31 cellular contexts compared by ENCODE assay signal in genomic region chr2:62229082-62229620, GRCh38. TPM values are rescaled to one million over a fixed set of nuclear protein-coding genes. Genes with fewer than 3 reads are reported as not detected.
A peak's percentile ranks its signal among the peaks of the same experiment; 100 is the strongest.
DNase-seq lines count a peak whose midpoint lies in the region; ATAC-seq lines count a peak whose summit lies in the region.
"Had no signal": no experiment of that assay in that cellular context is flagged by ENCODE, and none has a peak within 500 bp of the region (broad histone marks: within the 10 kb centered on the region; RNA-seq: fewer than 3 reads in every experiment).

No MANE protein-coding gene starts in this region.

- no peaks in the 10 kb centered on the region for H3K27me3 Mint-ChIP-seq in activated naive CD4-positive, alpha-beta T cell treated with anti-CD3 and anti-CD28 coated beads, Interleukin-2, amount 50 U/mL, for 24 hours
- no peaks in the 10 kb centered on the region for H3K27me3 Mint-ChIP-seq in CD8-positive, alpha-beta memory T cell
- H3K27me3 Mint-ChIP-seq in central memory CD8-positive, alpha-beta T cell, result no peaks in the 10 kb centered on the region
- H3K27me3 Mint-ChIP-seq: activated naive CD4-positive, alpha-beta T cell treated with anti-CD3 and anti-CD28 coated beads, Interleukin-2, amount 10 ng/mL, durations not matched to agents 7 days and 5 days; activated T-helper 17 cell treated with anti-CD3 and anti-CD28 coated beads, Interleukin-2, amount 50 U/mL, for 72 hours; B cell; T-helper 17 cell had no signal

- H3K4me3 Mint-ChIP-seq in activated naive CD4-positive, alpha-beta T cell treated with anti-CD3 and anti-CD28 coated beads, Interleukin-2, amount 50 U/mL, for 24 hours, result no peak overlapping the region
- H3K4me3 Mint-ChIP-seq in CD8-positive, alpha-beta memory T cell, result no peak overlapping the region
- no peak overlapping the region for H3K4me3 Mint-ChIP-seq in central memory CD8-positive, alpha-beta T cell
- H3K4me3 Mint-ChIP-seq: activated naive CD4-positive, alpha-beta T cell treated with anti-CD3 and anti-CD28 coated beads, Interleukin-2, amount 10 ng/mL, durations not matched to agents 7 days and 5 days; activated T-helper 17 cell treated with anti-CD3 and anti-CD28 coated beads, Interleukin-2, amount 50 U/mL, for 72 hours; B cell; GM23338; T-helper 17 cell had no signal

- DNase-seq in activated naive CD4-positive, alpha-beta T cell treated with anti-CD3 and anti-CD28 coated beads, Interleukin-2, amount 50 U/mL, for 72 hours (ENCODE audit: low spot score in 2 of 2), result no peak
- no peak for DNase-seq in CD8-positive, alpha-beta memory T cell
- DNase-seq in central memory CD8-positive, alpha-beta T cell (ENCODE audit: low spot score in 2 of 2), result no peak
- DNase-seq in lung microvascular endothelial cell (ENCODE audit: low read depth in 2 of 2), result peak; percentile 13 to 69
- DNase-seq: activated CD4-positive, alpha-beta T cell treated with anti-CD3 and anti-CD28 coated beads, Interleukin-2, amount 50 U/mL, for 4 hours; activated naive CD4-positive, alpha-beta T cell treated with anti-CD3 and anti-CD28 coated beads, Interleukin-2, amount 10 ng/mL, durations not matched to agents 7 days and 5 days; aorta; colonic mucosa; effector memory CD4-positive, alpha-beta T cell; islet precursor cell; left ventricle myocardium inferior; mesendoderm; NCI-H1436; NCI-H2081 treated with DMSO at 0.1 percent for 48 hours; NCI-H226; NCI-H69; SK-N-SH; stimulated activated naive CD8-positive, alpha-beta T cell treated with anti-CD3 and anti-CD28 coated beads, Interleukin-15, Interleukin-2, amounts not matched to agents 100 U/mL and 50 U/mL, for 24 hours; T-helper 17 cell had no signal

- CTCF ChIA-PET in CD8-positive, alpha-beta memory T cell (lab: Charles Lee), result interaction anchor here (1.0 kb wide), 1 partner anchor 32 kb away, joined by 3 read pairs; no protein-coding TSS in a partner anchor

- no peaks in the 10 kb centered on the region for H3K9me3 Mint-ChIP-seq in activated naive CD4-positive, alpha-beta T cell treated with anti-CD3 and anti-CD28 coated beads, Interleukin-2, amount 50 U/mL, for 24 hours
- no peaks in the 10 kb centered on the region for H3K9me3 Mint-ChIP-seq in activated naive CD4-positive, alpha-beta T cell treated with anti-CD3 and anti-CD28 coated beads, Interleukin-2, amount 50 U/mL, for 72 hours
- no peaks in the 10 kb centered on the region for H3K9me3 Mint-ChIP-seq in CD8-positive, alpha-beta memory T cell
- no peaks in the 10 kb centered on the region for H3K9me3 Mint-ChIP-seq in central memory CD8-positive, alpha-beta T cell
- H3K9me3 Mint-ChIP-seq: activated naive CD4-positive, alpha-beta T cell treated with anti-CD3 and anti-CD28 coated beads, Interleukin-2, amount 10 ng/mL, durations not matched to agents 7 days and 5 days; activated T-helper 17 cell treated with anti-CD3 and anti-CD28 coated beads, Interleukin-2, amount 50 U/mL, for 72 hours had no signal

- no peaks in the 10 kb centered on the region for H3K36me3 ChIP-seq in CD8-positive, alpha-beta memory T cell (ENCODE audit: insufficient read depth, low read length)
- H3K36me3 ChIP-seq: colonic mucosa had no signal

- peak overlapping the region; percentile 90 for H3K27ac Mint-ChIP-seq in activated naive CD4-positive, alpha-beta T cell treated with anti-CD3 and anti-CD28 coated beads, Interleukin-2, amount 50 U/mL, for 24 hours
- H3K27ac Mint-ChIP-seq in activated naive CD4-positive, alpha-beta T cell treated with anti-CD3 and anti-CD28 coated beads, Interleukin-2, amount 50 U/mL, for 72 hours, result no peak overlapping the region
- H3K27ac Mint-ChIP-seq in CD8-positive, alpha-beta memory T cell, result peak overlapping the region in 7 of 8 donors; percentile 3 to 91 (median 22)
- H3K27ac Mint-ChIP-seq in central memory CD8-positive, alpha-beta T cell (ENCODE audit: low read depth), result peak overlapping the region; percentile 12
- H3K27ac Mint-ChIP-seq: activated naive CD4-positive, alpha-beta T cell treated with anti-CD3 and anti-CD28 coated beads, Interleukin-2, amount 10 ng/mL, durations not matched to agents 7 days and 5 days; activated T-helper 17 cell treated with anti-CD3 and anti-CD28 coated beads, Interleukin-2, amount 50 U/mL, for 72 hours; B cell; GM23338; T-helper 17 cell had no signal

- no peaks in the 10 kb centered on the region for H3K4me1 ChIP-seq in CD8-positive, alpha-beta memory T cell (ENCODE audit: insufficient read depth, low read length)
- H3K4me1 ChIP-seq: colonic mucosa had no signal

- no peaks in the 10 kb centered on the region for H3K9me3 ChIP-seq in CD8-positive, alpha-beta memory T cell (ENCODE audit: low read length)
- H3K9me3 ChIP-seq: colonic mucosa, left ventricle myocardium inferior, SK-N-SH had no signal

- no peak for ATAC-seq in activated naive CD4-positive, alpha-beta T cell treated with anti-CD3 and anti-CD28 coated beads, Interleukin-2, amount 50 U/mL, for 72 hours
- no peak for ATAC-seq in central memory CD8-positive, alpha-beta T cell (replicated peaks; ENCODE audit: extremely low read depth, poor library complexity, severe bottlenecking)
- ATAC-seq in HG02642 (IDR thresholded peaks at IDR 0.05; ENCODE audit: poor library complexity, unreplicated experiment) (no peak), GM19467 (IDR thresholded peaks at IDR 0.05; ENCODE audit: unreplicated experiment) (no peak), GM21576 (IDR thresholded peaks at IDR 0.05; ENCODE audit: unreplicated experiment) (no peak)
- ATAC-seq: activated CD4-positive, CD25-positive, alpha-beta regulatory T cell treated with anti-CD3 and anti-CD28 coated beads, Interleukin-2, amount 50 U/mL, for 24 hours; activated T-helper 17 cell treated with anti-CD3 and anti-CD28 coated beads, Interleukin-2, amount 50 U/mL, for 72 hours; GM23338; Right ventricle myocardium inferior; stimulated activated naive CD8-positive, alpha-beta T cell treated with anti-CD3 and anti-CD28 coated beads, Interleukin-15, Interleukin-2, amounts not matched to agents 100 U/mL and 50 U/mL, for 24 hours; T-helper 17 cell had no signal

- H3K27ac ChIP-seq in CD8-positive, alpha-beta memory T cell (ENCODE audit: low read depth, low read length), result no peak overlapping the region
- H3K27ac ChIP-seq: colonic mucosa, HL-60, KMS-11, left ventricle myocardium inferior had no signal

- H3K4me3 ChIP-seq in CD8-positive, alpha-beta memory T cell (ENCODE audit: low read length), result no peak overlapping the region
- H3K4me3 ChIP-seq: colonic mucosa, GM23338, left ventricle myocardium inferior, smooth muscle cell had no signal

- H3K27me3 ChIP-seq in CD8-positive, alpha-beta memory T cell (ENCODE audit: insufficient read depth, low read length, poor library complexity, severe bottlenecking), result no peaks in the 10 kb centered on the region
- H3K27me3 ChIP-seq: colonic mucosa had no signal

- peaks cover 9% of the 10 kb centered on the region for H3K36me3 Mint-ChIP-seq in activated naive CD4-positive, alpha-beta T cell treated with anti-CD3 and anti-CD28 coated beads, Interleukin-2, amount 50 U/mL, for 24 hours
- H3K36me3 Mint-ChIP-seq in activated naive CD4-positive, alpha-beta T cell treated with anti-CD3 and anti-CD28 coated beads, Interleukin-2, amount 50 U/mL, for 72 hours, result peaks cover 17 to 29% of the 10 kb centered on the region in 2 donors
- peaks cover 4 to 30% (median 11%) of the 10 kb centered on the region in 3 donors for H3K36me3 Mint-ChIP-seq in CD8-positive, alpha-beta memory T cell
- peaks cover 22% of the 10 kb centered on the region for H3K36me3 Mint-ChIP-seq in central memory CD8-positive, alpha-beta T cell (ENCODE audit: insufficient read depth)

- POLR2A ChIA-PET in CD8-positive, alpha-beta memory T cell (lab: Charles Lee), result no interaction called here

- H3K4me1 Mint-ChIP-seq in activated naive CD4-positive, alpha-beta T cell treated with anti-CD3 and anti-CD28 coated beads, Interleukin-2, amount 50 U/mL, for 24 hours, result peaks cover 4% of the 10 kb centered on the region
- H3K4me1 Mint-ChIP-seq in CD8-positive, alpha-beta memory T cell, result peaks cover 23 to 50% (median 46%) of the 10 kb centered on the region in 3 donors
- peaks cover 39% of the 10 kb centered on the region for H3K4me1 Mint-ChIP-seq in central memory CD8-positive, alpha-beta T cell

RNA-seq across cellular contexts. Expression of gene B3GNT2, which starts 33.2 kb away (rescaled TPM):
- 10 to 100 TPM; 34.9 to 43.6 TPM for total RNA-seq in activated naive CD4-positive, alpha-beta T cell treated with anti-CD3 and anti-CD28 coated beads, Interleukin-2, amount 50 U/mL, for 72 hours
- 10 to 100 TPM; 30.1 to 30.9 TPM for total RNA-seq in CD8-positive, alpha-beta memory T cell
- 62.1 TPM for polyA plus RNA-seq in CD8-positive, alpha-beta memory T cell
- total RNA-seq in lung microvascular endothelial cell, result 15.9 and 17.3 TPM in 2 replicates

Comparison
In these comparisons a context has a peak if more than half of its experiments do, and no peak if none do; other contexts are left out.
1. H3K27ac Mint-ChIP-seq: peak in activated naive CD4-positive, alpha-beta T cell treated with anti-CD3 and anti-CD28 coated beads, Interleukin-2, amount 50 U/mL, for 24 hours (single experiment), CD8-positive, alpha-beta memory T cell (7 of 8) and central memory CD8-positive, alpha-beta T cell (single experiment); none in activated naive CD4-positive, alpha-beta T cell treated with anti-CD3 and anti-CD28 coated beads, Interleukin-2, amount 50 U/mL, for 72 hours (0 of 2).
2. DNase-seq: peak in lung microvascular endothelial cell (2 of 2); none in activated naive CD4-positive, alpha-beta T cell treated with anti-CD3 and anti-CD28 coated beads, Interleukin-2, amount 50 U/mL, for 72 hours (0 of 2), CD8-positive, alpha-beta memory T cell (0 of 5) and central memory CD8-positive, alpha-beta T cell (0 of 2).